ENCODE assay signal across 22 cellular contexts in the genomic region with DNA sequence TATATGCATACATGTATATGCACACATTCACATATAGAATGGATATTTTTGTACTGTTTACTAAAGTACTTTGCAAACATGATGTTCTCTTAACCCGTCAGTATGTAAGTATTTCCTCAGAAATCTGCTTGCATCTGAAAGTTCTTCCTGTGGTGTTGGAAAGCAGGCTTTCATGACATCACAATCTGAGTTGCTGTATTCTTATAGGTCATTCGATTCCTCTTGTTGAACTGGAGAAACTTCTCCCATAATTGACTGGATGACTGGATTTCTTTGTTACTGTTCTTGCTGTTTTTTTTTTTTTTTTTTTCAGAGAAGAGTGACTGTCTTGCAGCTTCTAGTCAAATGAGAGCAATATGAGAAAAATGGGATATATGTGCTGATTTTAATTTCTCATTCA.
"Had no signal": no experiment of that assay in that cellular context is flagged by ENCODE, and none has a peak within 500 bp of the region (broad histone marks: within the 10 kb centered on the region; RNA-seq: fewer than 3 reads in every experiment).

No MANE protein-coding gene starts in this region.

- ATAC-seq: activated naive CD8-positive, alpha-beta T cell treated with anti-CD3 and anti-CD28 coated beads, Interleukin-2, amount 50 U/mL, for 24 hours; body of pancreas; naive thymus-derived CD8-positive, alpha-beta T cell; pancreas; right cardiac atrium; stimulated activated effector memory CD8-positive, alpha-beta T cell treated with anti-CD3 and anti-CD28 coated beads, Interleukin-12 subunit alpha, Interleukin-12 subunit beta, amount 100 ng/mL, for 72 hours; stimulated activated naive CD8-positive, alpha-beta T cell treated with anti-CD3 and anti-CD28 coated beads, Interleukin-15, amount 100 ng/mL, for 72 hours had no signal

- H3K27me3 ChIP-seq: body of pancreas, cardiac muscle cell, neutrophil, pancreas, tibial artery had no signal

- H3K27ac ChIP-seq: body of pancreas, cardiac muscle cell, left ventricle myocardium inferior, neutrophil, pancreas, tibial artery had no signal

- H3K9me3 Mint-ChIP-seq: activated B cell treated with CpG ODN at 0.5 μM for 24 hours; activated CD4-positive, alpha-beta memory T cell treated with anti-CD3 and anti-CD28 coated beads for 36 hours; activated naive CD4-positive, alpha-beta T cell treated with anti-CD3 and anti-CD28 coated beads, Interleukin-2, amount 10 ng/mL, durations not matched to agents 7 days and 5 days; activated naive CD8-positive, alpha-beta T cell treated with anti-CD3 and anti-CD28 coated beads, Interleukin-2, amount 50 U/mL, for 24 hours; mesothelial cell of epicardium; naive thymus-derived CD8-positive, alpha-beta T cell; stimulated activated effector memory CD8-positive, alpha-beta T cell treated with anti-CD3 and anti-CD28 coated beads, Interleukin-12 subunit alpha, Interleukin-12 subunit beta, amount 100 ng/mL, for 72 hours had no signal

- H3K4me3 Mint-ChIP-seq: activated B cell treated with CpG ODN at 0.5 μM for 24 hours; activated CD4-positive, alpha-beta memory T cell treated with anti-CD3 and anti-CD28 coated beads for 36 hours; activated naive CD4-positive, alpha-beta T cell treated with anti-CD3 and anti-CD28 coated beads, Interleukin-2, amount 10 ng/mL, durations not matched to agents 7 days and 5 days; activated naive CD8-positive, alpha-beta T cell treated with anti-CD3 and anti-CD28 coated beads, Interleukin-2, amount 50 U/mL, for 24 hours; mesothelial cell of epicardium; stimulated activated effector memory CD8-positive, alpha-beta T cell treated with anti-CD3 and anti-CD28 coated beads, Interleukin-12 subunit alpha, Interleukin-12 subunit beta, amount 100 ng/mL, for 72 hours; stimulated activated naive CD8-positive, alpha-beta T cell treated with anti-CD3 and anti-CD28 coated beads, Interleukin-15, amount 100 ng/mL, for 72 hours had no signal

- H3K27ac Mint-ChIP-seq: activated B cell treated with CpG ODN at 0.5 μM for 24 hours; activated CD4-positive, alpha-beta memory T cell treated with anti-CD3 and anti-CD28 coated beads for 36 hours; activated naive CD4-positive, alpha-beta T cell treated with anti-CD3 and anti-CD28 coated beads, Interleukin-2, amount 10 ng/mL, durations not matched to agents 7 days and 5 days; activated naive CD8-positive, alpha-beta T cell treated with anti-CD3 and anti-CD28 coated beads, Interleukin-2, amount 50 U/mL, for 24 hours; mesothelial cell of epicardium; stimulated activated effector memory CD8-positive, alpha-beta T cell treated with anti-CD3 and anti-CD28 coated beads, Interleukin-12 subunit alpha, Interleukin-12 subunit beta, amount 100 ng/mL, for 72 hours; stimulated activated naive CD8-positive, alpha-beta T cell treated with anti-CD3 and anti-CD28 coated beads, Interleukin-15, amount 100 ng/mL, for 72 hours had no signal

- H3K27me3 Mint-ChIP-seq: naive thymus-derived CD8-positive, alpha-beta T cell; stimulated activated naive CD8-positive, alpha-beta T cell treated with anti-CD3 and anti-CD28 coated beads, Interleukin-15, amount 100 ng/mL, for 72 hours had no signal

- H3K4me1 ChIP-seq: body of pancreas, left ventricle myocardium inferior, pancreas had no signal

- H3K36me3 ChIP-seq: cardiac muscle cell, neutrophil, pancreas, tibial artery had no signal

- DNase-seq: activated B cell treated with CpG ODN at 0.5 μM for 24 hours; activated CD4-positive, alpha-beta memory T cell treated with anti-CD3 and anti-CD28 coated beads for 36 hours; activated CD4-positive, alpha-beta T cell treated with anti-CD3 and anti-CD28 coated beads for 4 hours; activated effector memory CD4-positive, alpha-beta T cell treated with anti-CD3 and anti-CD28 coated beads, Interleukin-2, amount 50 U/mL, for 16 hours; activated naive CD4-positive, alpha-beta T cell treated with anti-CD3 and anti-CD28 coated beads, Interleukin-2, amount 10 ng/mL, durations not matched to agents 7 days and 5 days; activated naive CD8-positive, alpha-beta T cell treated with anti-CD3 and anti-CD28 coated beads, Interleukin-2, amount 50 U/mL, for 24 hours; anterior cingulate cortex; body of pancreas; foreskin fibroblast; kidney glomerular epithelial cell; left ventricle myocardium inferior; naive thymus-derived CD8-positive, alpha-beta T cell; pancreas; right cardiac atrium; stimulated activated CD4-positive, alpha-beta T cell treated with anti-CD3 and anti-CD28 coated beads, Interleukin-2, amount 100 ng/mL, for 24 hours; stimulated activated naive CD8-positive, alpha-beta T cell treated with anti-CD3 and anti-CD28 coated beads, Interleukin-15, amount 100 ng/mL, for 72 hours; T1000; tibial artery had no signal

- H3K9me3 ChIP-seq: body of pancreas, left ventricle myocardium inferior, neutrophil, pancreas, tibial artery had no signal

- H3K36me3 Mint-ChIP-seq: activated CD4-positive, alpha-beta memory T cell treated with anti-CD3 and anti-CD28 coated beads for 36 hours; activated naive CD4-positive, alpha-beta T cell treated with anti-CD3 and anti-CD28 coated beads, Interleukin-2, amount 10 ng/mL, durations not matched to agents 7 days and 5 days; mesothelial cell of epicardium; naive thymus-derived CD8-positive, alpha-beta T cell had no signal

- H3K4me3 ChIP-seq: body of pancreas, cardiac muscle cell, left ventricle myocardium inferior, pancreas, tibial artery had no signal
